ENCODE assay signal across 8 cellular contexts in genomic region chr2:85539361-85540130, GRCh38. TPM values are rescaled to one million over a fixed set of nuclear protein-coding genes. Genes with fewer than 3 reads are reported as not detected.
DNase-seq lines count a peak whose midpoint lies in the region; ATAC-seq and TF ChIP-seq lines count a peak whose summit lies in the region.

No MANE protein-coding gene starts in this region.

- H3K36me3 Mint-ChIP-seq in activated CD8-positive, alpha-beta memory T cell treated with anti-CD3 and anti-CD28 coated beads, Interleukin-2, amount 10 ng/mL, durations not matched to agents 7 days and 5 days, result peaks cover 48% of the 10 kb centered on the region
- H3K36me3 Mint-ChIP-seq in endothelial cell (ENCODE audit: low read depth, unreplicated experiment), result peaks cover 41% of the 10 kb centered on the region

- peaks cover 49% of the 10 kb centered on the region for H3K4me1 Mint-ChIP-seq in activated CD8-positive, alpha-beta memory T cell treated with anti-CD3 and anti-CD28 coated beads, Interleukin-2, amount 10 ng/mL, durations not matched to agents 7 days and 5 days
- peaks cover 56% of the 10 kb centered on the region for H3K4me1 Mint-ChIP-seq in endothelial cell (ENCODE audit: unreplicated experiment)

- peak; percentile 45 for ATAC-seq in HG02798 (IDR thresholded peaks at IDR 0.05; ENCODE audit: poor library complexity, unreplicated experiment)
- peak; percentile 50 for ATAC-seq in activated CD8-positive, alpha-beta memory T cell treated with anti-CD3 and anti-CD28 coated beads, Interleukin-2, amount 10 ng/mL, durations not matched to agents 7 days and 5 days

- peak overlapping the region; percentile 96 for H3K4me3 Mint-ChIP-seq in activated CD8-positive, alpha-beta memory T cell treated with anti-CD3 and anti-CD28 coated beads, Interleukin-2, amount 10 ng/mL, durations not matched to agents 7 days and 5 days
- H3K4me3 Mint-ChIP-seq in endothelial cell (ENCODE audit: unreplicated experiment), result peak overlapping the region; percentile 98

- no peaks in the 10 kb centered on the region for H3K27me3 Mint-ChIP-seq in activated CD8-positive, alpha-beta memory T cell treated with anti-CD3 and anti-CD28 coated beads, Interleukin-2, amount 10 ng/mL, durations not matched to agents 7 days and 5 days
- peaks cover 15% of the 10 kb centered on the region for H3K27me3 Mint-ChIP-seq in endothelial cell (ENCODE audit: unreplicated experiment)

- CTCF ChIA-PET in activated CD8-positive, alpha-beta memory T cell treated with anti-CD3 and anti-CD28 coated beads, Interleukin-2, amount 10 ng/mL, durations not matched to agents 7 days and 5 days (lab: Charles Lee), result interaction anchor here (0.6 to 22.1 kb wide), 9 partner anchors 12 to 148 kb away, joined by 3 to 458 read pairs (median 4); partner anchors contain the start of genes RNF181 and SH2D6

- H3K9me3 Mint-ChIP-seq in activated CD8-positive, alpha-beta memory T cell treated with anti-CD3 and anti-CD28 coated beads, Interleukin-2, amount 10 ng/mL, durations not matched to agents 7 days and 5 days (ENCODE audit: low read depth), result no peaks in the 10 kb centered on the region
- H3K9me3 Mint-ChIP-seq in endothelial cell (ENCODE audit: unreplicated experiment), result no peaks in the 10 kb centered on the region

- no peak for TF ChIP-seq CTCF in endothelial cell (IDR thresholded peaks at IDR 0.05; ENCODE audit: unreplicated experiment)

- H3K27ac Mint-ChIP-seq in activated CD8-positive, alpha-beta memory T cell treated with anti-CD3 and anti-CD28 coated beads, Interleukin-2, amount 10 ng/mL, durations not matched to agents 7 days and 5 days, result peak overlapping the region; percentile 97
- H3K27ac Mint-ChIP-seq in endothelial cell (ENCODE audit: unreplicated experiment), result peak overlapping the region; percentile 92

- peak; percentile 42 for DNase-seq in NCI-H2107 (lab: John Stamatoyannopoulos, UW)
- no peak for DNase-seq in NCI-H2107 treated with DMSO at 0.1 percent for 48 hours (lab: John Stamatoyannopoulos, UW; ENCODE audit: unreplicated experiment)
- peak; percentile 37 to 62 for DNase-seq in NCI-H446 (lab: John Stamatoyannopoulos, UW)
- DNase-seq in activated CD8-positive, alpha-beta memory T cell treated with anti-CD3 and anti-CD28 coated beads, Interleukin-2, amount 10 ng/mL, durations not matched to agents 7 days and 5 days, result peak; percentile 86
- peak; percentile 61 for DNase-seq in endothelial cell (ENCODE audit: low spot score)
- peak; percentile 72 for DNase-seq in midbrain (lab: John Stamatoyannopoulos, UW)
- peak; percentile 60 to 64 for DNase-seq in stimulated activated CD8-positive, alpha-beta memory T cell treated with anti-CD3 and anti-CD28 coated beads, Interleukin-2, amount 100 ng/mL, for 48 hours (ENCODE audit: low read depth in 2 of 2)

RNA-seq across cellular contexts. Expression of gene MAT2A, which starts 0.6 kb away (rescaled TPM):
- total RNA-seq in activated CD8-positive, alpha-beta memory T cell treated with anti-CD3 and anti-CD28 coated beads, Interleukin-2, amount 10 ng/mL, durations not matched to agents 7 days and 5 days, result 100 to 1,000 TPM; 271 to 336 TPM
- total RNA-seq in endothelial cell (ENCODE audit: unreplicated experiment), result 151 TPM

RNA-seq across cellular contexts. Expression of gene GGCX, which starts 21.7 kb away (rescaled TPM):
- total RNA-seq in activated CD8-positive, alpha-beta memory T cell treated with anti-CD3 and anti-CD28 coated beads, Interleukin-2, amount 10 ng/mL, durations not matched to agents 7 days and 5 days, result 10 to 100 TPM; 26.0 to 26.7 TPM
- 145 TPM for total RNA-seq in endothelial cell (ENCODE audit: unreplicated experiment)

RNA-seq across cellular contexts. Expression of gene VAMP8, which starts 37.8 kb away (rescaled TPM):
- 100 to 1,000 TPM in 1 of 2 experiments, 10 to 100 TPM in 1; 99.6 to 124 TPM for total RNA-seq in activated CD8-positive, alpha-beta memory T cell treated with anti-CD3 and anti-CD28 coated beads, Interleukin-2, amount 10 ng/mL, durations not matched to agents 7 days and 5 days
- 225 TPM for total RNA-seq in endothelial cell (ENCODE audit: unreplicated experiment)

RNA-seq across cellular contexts. Expression of gene VAMP5, which starts 44.7 kb away (rescaled TPM):
- 10 to 100 TPM; 84.4 to 88.4 TPM for total RNA-seq in activated CD8-positive, alpha-beta memory T cell treated with anti-CD3 and anti-CD28 coated beads, Interleukin-2, amount 10 ng/mL, durations not matched to agents 7 days and 5 days
- total RNA-seq in endothelial cell (ENCODE audit: unreplicated experiment), result 296 TPM

RNA-seq across cellular contexts. Expression of gene RNF181, which starts 56.0 kb away (rescaled TPM):
- total RNA-seq in activated CD8-positive, alpha-beta memory T cell treated with anti-CD3 and anti-CD28 coated beads, Interleukin-2, amount 10 ng/mL, durations not matched to agents 7 days and 5 days, result 100 to 1,000 TPM; 100 to 110 TPM
- 155 TPM for total RNA-seq in endothelial cell (ENCODE audit: unreplicated experiment)
